Comparison of ENCODE assay signal across 8 cellular contexts in the genomic region with DNA sequence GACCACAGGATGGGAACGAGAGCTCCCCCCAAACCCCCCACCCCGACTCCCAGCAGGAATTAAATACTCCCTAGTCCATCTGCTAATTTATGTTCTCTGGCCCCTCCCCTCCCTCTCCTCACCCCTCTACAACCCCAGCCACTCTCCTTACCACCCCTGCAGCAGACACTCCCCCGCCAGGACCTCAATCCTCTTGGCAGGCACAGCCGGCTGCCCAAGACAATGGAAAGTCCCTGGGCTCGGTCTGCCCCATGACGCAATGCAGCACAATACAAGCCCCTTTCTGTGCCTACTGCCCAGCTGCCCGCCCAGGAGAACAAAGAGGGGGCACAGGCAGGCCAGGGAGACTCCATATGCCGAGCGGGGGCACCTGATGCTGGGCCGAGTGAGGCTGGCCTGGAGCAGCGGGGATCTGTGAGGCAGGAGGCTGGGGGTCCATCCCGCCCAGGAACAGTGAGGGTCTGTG. TPM values are rescaled to one million over a fixed set of nuclear protein-coding genes. Genes with fewer than 3 reads are reported as not detected.
DNase-seq lines count a peak whose midpoint lies in the region; ATAC-seq and TF ChIP-seq lines count a peak whose summit lies in the region.

No MANE protein-coding gene starts in this region.

- peak; percentile 73 for DNase-seq in ELF-1 (ENCODE audit: low read depth, low spot score)
- DNase-seq in RWPE2 (ENCODE audit: low spot score): no peak
- DNase-seq in fibroblast of the conjunctiva (ENCODE audit: low read depth): peak; percentile 93
- peak; percentile 41 for DNase-seq in neural crest cell (ENCODE audit: low read depth, low spot score)
- no peak for DNase-seq in mesenteric fat pad (ENCODE audit: low spot score)
- DNase-seq in activated T-helper 1 cell treated with anti-CD3 and anti-CD28 coated beads, Interleukin-12 subunit alpha, Interleukin-12 subunit beta, Interleukin-2, Interleukin-4 antibody, amounts not matched to agents 30 ng/mL and 10 ng/mL and 1 ng/mL, durations not matched to agents 14 hours and 24 hours and 36 hours (ENCODE audit: low spot score): no peak
- no peak for DNase-seq in activated CD8-positive, alpha-beta memory T cell treated with anti-CD3 and anti-CD28 coated beads, Interleukin-2, amount 50 U/mL, for 4 hours

- H3K9me3 Mint-ChIP-seq in neural crest cell: no peaks in the 10 kb centered on the region
- no peaks in the 10 kb centered on the region for H3K9me3 Mint-ChIP-seq in activated T-helper 1 cell treated with anti-CD3 and anti-CD28 coated beads, Interleukin-12 subunit alpha, Interleukin-12 subunit beta, Interleukin-2, Interleukin-4 antibody, amounts not matched to agents 30 ng/mL and 10 ng/mL and 1 ng/mL, durations not matched to agents 14 hours and 24 hours and 36 hours

- peaks cover 73% of the 10 kb centered on the region for H3K4me1 Mint-ChIP-seq in neural crest cell
- H3K4me1 Mint-ChIP-seq in activated T-helper 1 cell treated with anti-CD3 and anti-CD28 coated beads, Interleukin-12 subunit alpha, Interleukin-12 subunit beta, Interleukin-2, Interleukin-4 antibody, amounts not matched to agents 30 ng/mL and 10 ng/mL and 1 ng/mL, durations not matched to agents 14 hours and 24 hours and 36 hours (ENCODE audit: low read depth): no peaks in the 10 kb centered on the region

- H3K27ac ChIP-seq in RWPE2 (ENCODE audit: poor library complexity, severe bottlenecking): peak overlapping the region; percentile 52

- TF ChIP-seq CTCF in RWPE2 (IDR thresholded peaks at IDR 0.05; ENCODE audit: poor library complexity, severe bottlenecking) (no peak), neural crest cell (conservative IDR thresholded peaks at IDR 0.05) (no peak)

- H3K4me3 ChIP-seq in RWPE2 (ENCODE audit: severe bottlenecking): no peak overlapping the region

- ATAC-seq in RWPE2 (ENCODE audit: low read depth): peak; percentile 43
- no peak for ATAC-seq in GM21526 (IDR thresholded peaks at IDR 0.05; ENCODE audit: low FRiP score, unreplicated experiment)

- peak overlapping the region; percentile 76 for H3K4me3 Mint-ChIP-seq in neural crest cell
- no peak overlapping the region for H3K4me3 Mint-ChIP-seq in activated T-helper 1 cell treated with anti-CD3 and anti-CD28 coated beads, Interleukin-12 subunit alpha, Interleukin-12 subunit beta, Interleukin-2, Interleukin-4 antibody, amounts not matched to agents 30 ng/mL and 10 ng/mL and 1 ng/mL, durations not matched to agents 14 hours and 24 hours and 36 hours

- intact Hi-C loops in activated T-helper 1 cell treated with anti-CD3 and anti-CD28 coated beads, Interleukin-12 subunit alpha, Interleukin-12 subunit beta, Interleukin-2, Interleukin-4 antibody, amounts not matched to agents 30 ng/mL and 10 ng/mL and 1 ng/mL, durations not matched to agents 14 hours and 24 hours and 36 hours (cut with micrococcal nuclease): no loop called here

- no peaks in the 10 kb centered on the region for H3K27me3 Mint-ChIP-seq in neural crest cell (ENCODE audit: low read depth)
- H3K27me3 Mint-ChIP-seq in activated T-helper 1 cell treated with anti-CD3 and anti-CD28 coated beads, Interleukin-12 subunit alpha, Interleukin-12 subunit beta, Interleukin-2, Interleukin-4 antibody, amounts not matched to agents 30 ng/mL and 10 ng/mL and 1 ng/mL, durations not matched to agents 14 hours and 24 hours and 36 hours (ENCODE audit: insufficient read depth): peaks cover 6% of the 10 kb centered on the region

- H3K36me3 ChIP-seq in RWPE2 (ENCODE audit: low read depth): no peaks in the 10 kb centered on the region

- no peaks in the 10 kb centered on the region for H3K36me3 Mint-ChIP-seq in neural crest cell (ENCODE audit: low read depth)
- no peaks in the 10 kb centered on the region for H3K36me3 Mint-ChIP-seq in activated T-helper 1 cell treated with anti-CD3 and anti-CD28 coated beads, Interleukin-12 subunit alpha, Interleukin-12 subunit beta, Interleukin-2, Interleukin-4 antibody, amounts not matched to agents 30 ng/mL and 10 ng/mL and 1 ng/mL, durations not matched to agents 14 hours and 24 hours and 36 hours (ENCODE audit: low read depth)

- no peaks in the 10 kb centered on the region for H3K9me3 ChIP-seq in RWPE2 (ENCODE audit: severe bottlenecking)

- H3K27ac Mint-ChIP-seq in neural crest cell (ENCODE audit: unreplicated experiment): peak overlapping the region; percentile 89
- no peak overlapping the region for H3K27ac Mint-ChIP-seq in activated T-helper 1 cell treated with anti-CD3 and anti-CD28 coated beads, Interleukin-12 subunit alpha, Interleukin-12 subunit beta, Interleukin-2, Interleukin-4 antibody, amounts not matched to agents 30 ng/mL and 10 ng/mL and 1 ng/mL, durations not matched to agents 14 hours and 24 hours and 36 hours

- no peaks in the 10 kb centered on the region for H3K27me3 ChIP-seq in RWPE2 (ENCODE audit: insufficient read depth, poor library complexity, severe bottlenecking)

- peaks cover 33% of the 10 kb centered on the region for H3K4me1 ChIP-seq in RWPE2 (ENCODE audit: insufficient read depth, poor library complexity, severe bottlenecking)

RNA-seq across cellular contexts. Expression of gene CDC42EP4, which starts 30.3 kb away (rescaled TPM):
- total RNA-seq in neural crest cell: 31.0 and 33.4 TPM in 2 replicates
- total RNA-seq in mesenteric fat pad: 207 TPM
- 0.78 and 1.1 TPM in 2 replicates for total RNA-seq in activated T-helper 1 cell treated with anti-CD3 and anti-CD28 coated beads, Interleukin-12 subunit alpha, Interleukin-12 subunit beta, Interleukin-2, Interleukin-4 antibody, amounts not matched to agents 30 ng/mL and 10 ng/mL and 1 ng/mL, durations not matched to agents 14 hours and 24 hours and 36 hours

Comparison
In these comparisons a context has a peak if more than half of its experiments do, and no peak if none do; other contexts are left out.
1. DNase-seq: peak in ELF-1 (single experiment), fibroblast of the conjunctiva (single experiment) and neural crest cell (single experiment); none in RWPE2 (single experiment), mesenteric fat pad (single experiment), activated T-helper 1 cell treated with anti-CD3 and anti-CD28 coated beads, Interleukin-12 subunit alpha, Interleukin-12 subunit beta, Interleukin-2, Interleukin-4 antibody, amounts not matched to agents 30 ng/mL and 10 ng/mL and 1 ng/mL, durations not matched to agents 14 hours and 24 hours and 36 hours (single experiment) and activated CD8-positive, alpha-beta memory T cell treated with anti-CD3 and anti-CD28 coated beads, Interleukin-2, amount 50 U/mL, for 4 hours (single experiment).
2. RNA of gene CDC42EP4, which starts 30.3 kb away (total RNA-seq): 207 TPM in mesenteric fat pad (single experiment) and 31.0 to 33.4 TPM in neural crest cell; 0.78 to 1.1 TPM in activated T-helper 1 cell treated with anti-CD3 and anti-CD28 coated beads, Interleukin-12 subunit alpha, Interleukin-12 subunit beta, Interleukin-2, Interleukin-4 antibody, amounts not matched to agents 30 ng/mL and 10 ng/mL and 1 ng/mL, durations not matched to agents 14 hours and 24 hours and 36 hours; every median in the first group is over 10 times any median in the second.